In genomic region chr6:133891814-133892443, GRCh38 we compare ENCODE assay signal across 10 cellular contexts. TPM values are rescaled to one million over a fixed set of nuclear protein-coding genes. Genes with fewer than 3 reads are reported as not detected.
DNase-seq lines count a peak whose midpoint lies in the region; ATAC-seq and TF ChIP-seq lines count a peak whose summit lies in the region.
"Had no signal": no experiment of that assay in that cellular context is flagged by ENCODE, and none has a peak within 500 bp of the region (broad histone marks: within the 10 kb centered on the region; RNA-seq: fewer than 3 reads in every experiment).

No MANE protein-coding gene starts in this region.

- in situ Hi-C loops in brain microvascular endothelial cell (cut with HindIII; ENCODE audit: low pct_ligation_motif_present, low sequenced_read_pairs) = no loop called here
- in situ Hi-C loops in transverse colon (cut with MboI; ENCODE audit: low pct_ligation_motif_present in 1 of 4, low pct_unique_long_range_greater_than_20kb in 1 of 4, low sequenced_read_pairs in 3 of 4) = no loop called here

- H3K27me3 ChIP-seq in brain microvascular endothelial cell (replicated peaks) = peaks cover 59% of the 10 kb centered on the region
- H3K27me3 ChIP-seq in transverse colon = peaks cover 98% of the 10 kb centered on the region

- H3K9me3 ChIP-seq in mesodermal cell (ENCODE audit: control insufficient read depth, low read length) = no peaks in the 10 kb centered on the region
- no peaks in the 10 kb centered on the region for H3K9me3 ChIP-seq in transverse colon

- no peak for TF ChIP-seq EP300 in transverse colon (IDR thresholded peaks at IDR 0.05; ENCODE audit: low read depth)

- H3K27ac Mint-ChIP-seq in activated naive CD4-positive, alpha-beta T cell treated with anti-CD3 and anti-CD28 coated beads for 36 hours = no peak overlapping the region
- no peak overlapping the region for H3K27ac Mint-ChIP-seq in activated naive CD4-positive, alpha-beta T cell treated with anti-CD3 and anti-CD28 coated beads, Interleukin-2, amount 50 U/mL, for 72 hours

- H3K36me3 ChIP-seq in brain microvascular endothelial cell (replicated peaks) = no peaks in the 10 kb centered on the region
- H3K36me3 ChIP-seq in mesodermal cell (ENCODE audit: control insufficient read depth, insufficient read depth, low read length) = no peaks in the 10 kb centered on the region
- no peaks in the 10 kb centered on the region for H3K36me3 ChIP-seq in transverse colon

- ATAC-seq in activated naive CD4-positive, alpha-beta T cell treated with anti-CD3 and anti-CD28 coated beads, Interleukin-2, amount 50 U/mL, for 72 hours = no peak
- no peak for ATAC-seq in GM21717 (IDR thresholded peaks at IDR 0.05; ENCODE audit: unreplicated experiment)

- no peak for TF ChIP-seq POLR2A in transverse colon (IDR thresholded peaks at IDR 0.05)

- H3K4me1 ChIP-seq in mesodermal cell (ENCODE audit: control insufficient read depth, insufficient read depth, low read length, poor library complexity, severe bottlenecking) (peaks cover 12% of the 10 kb centered on the region), transverse colon (peaks cover 0 to 49% (median 14%) of the 10 kb centered on the region in 4 donors)

- DNase-seq in activated naive CD4-positive, alpha-beta T cell treated with anti-CD3 and anti-CD28 coated beads for 36 hours = no peak
- DNase-seq in activated naive CD4-positive, alpha-beta T cell treated with anti-CD3 and anti-CD28 coated beads, Interleukin-2, amount 50 U/mL, for 72 hours (ENCODE audit: low spot score in 2 of 2) = no peak
- DNase-seq in brain microvascular endothelial cell (no peak), transverse colon (no peak), NCI-H187 (lab: John Stamatoyannopoulos, UW) (no peak)
- no peak for DNase-seq in stimulated activated CD8-positive, alpha-beta memory T cell treated with anti-CD3 and anti-CD28 coated beads, Interleukin-4, amount 100 ng/mL, for 48 hours

- peaks cover 43% of the 10 kb centered on the region for H3K4me1 Mint-ChIP-seq in activated naive CD4-positive, alpha-beta T cell treated with anti-CD3 and anti-CD28 coated beads for 36 hours (ENCODE audit: low read depth)

- no peaks in the 10 kb centered on the region for H3K9me3 Mint-ChIP-seq in activated naive CD4-positive, alpha-beta T cell treated with anti-CD3 and anti-CD28 coated beads for 36 hours
- H3K9me3 Mint-ChIP-seq in activated naive CD4-positive, alpha-beta T cell treated with anti-CD3 and anti-CD28 coated beads, Interleukin-2, amount 50 U/mL, for 72 hours = no peaks in the 10 kb centered on the region

- H3K4me3 Mint-ChIP-seq in activated naive CD4-positive, alpha-beta T cell treated with anti-CD3 and anti-CD28 coated beads for 36 hours = peak overlapping the region; percentile 39

- H3K27ac ChIP-seq in brain microvascular endothelial cell = no peak overlapping the region
- no peak overlapping the region for H3K27ac ChIP-seq in mesodermal cell (ENCODE audit: low read depth, low read length, severe bottlenecking)
- peak overlapping the region; percentile 81 to 85 (median 82) for H3K27ac ChIP-seq in transverse colon
- H3K27ac ChIP-seq: C4-2B had no signal

- no peaks in the 10 kb centered on the region for H3K36me3 Mint-ChIP-seq in activated naive CD4-positive, alpha-beta T cell treated with anti-CD3 and anti-CD28 coated beads for 36 hours (ENCODE audit: low read depth)
- peaks cover 0 to 20% of the 10 kb centered on the region in 2 donors for H3K36me3 Mint-ChIP-seq in activated naive CD4-positive, alpha-beta T cell treated with anti-CD3 and anti-CD28 coated beads, Interleukin-2, amount 50 U/mL, for 72 hours

- TF ChIP-seq CTCF in brain microvascular endothelial cell (IDR thresholded peaks at IDR 0.05; ENCODE audit: low read depth, low read length, missing control alignments) (no peak), transverse colon (IDR thresholded peaks at IDR 0.05) (no peak)

- CTCF ChIA-PET in activated naive CD4-positive, alpha-beta T cell treated with anti-CD3 and anti-CD28 coated beads for 36 hours (lab: Charles Lee) = interaction anchor here (1.3 kb wide), 1 partner anchor 54 kb away, joined by 7 read pairs; no protein-coding TSS in a partner anchor

- intact Hi-C loops in activated naive CD4-positive, alpha-beta T cell treated with anti-CD3 and anti-CD28 coated beads for 36 hours (cut with micrococcal nuclease) = loop anchor here (2.0 to 5.0 kb wide), 2 partner anchors 37 to 650 kb away; partner anchors contain the start of gene EYA4
- intact Hi-C loops in transverse colon (cut with DNase I; ENCODE audit: low total_unique reads) = no loop called here

- WGBS in mesodermal cell (ENCODE audit: insufficient coverage in 2 of 2), 2 experiments = 0 to 3% methylated on average over 6 to 12 of the region's 14 CpGs
- WGBS in transverse colon (ENCODE audit: low coverage in 1 of 2), 2 donors = 4% methylated on average over 11 to 14 of the region's 14 CpGs

- H3K4me3 ChIP-seq in brain microvascular endothelial cell (ENCODE audit: low read depth, low read length) = peak overlapping the region; percentile 79
- peak overlapping the region; percentile 54 for H3K4me3 ChIP-seq in mesodermal cell (ENCODE audit: extremely low read depth, insufficient read depth, low read length, poor library complexity, severe bottlenecking)
- H3K4me3 ChIP-seq in transverse colon = peak overlapping the region in 3 of 4 donors; percentile 20 to 57 (median 31)

- H3K27me3 Mint-ChIP-seq in activated naive CD4-positive, alpha-beta T cell treated with anti-CD3 and anti-CD28 coated beads for 36 hours (ENCODE audit: low read depth) = peaks cover 89% of the 10 kb centered on the region

RNA-seq across cellular contexts. Expression of gene TCF21, which starts 3.0 kb away (rescaled TPM):
- total RNA-seq in activated naive CD4-positive, alpha-beta T cell treated with anti-CD3 and anti-CD28 coated beads for 36 hours = not detected
- not detected for total RNA-seq in activated naive CD4-positive, alpha-beta T cell treated with anti-CD3 and anti-CD28 coated beads, Interleukin-2, amount 50 U/mL, for 72 hours
- polyA plus RNA-seq in mesodermal cell (2013, experiment 1 of 2) = 9.1 TPM
- 9.4 TPM for polyA plus RNA-seq in mesodermal cell (2013, experiment 2 of 2)
- total RNA-seq in transverse colon = 10 to 100 TPM in 2 of 4 donors, 1 to 10 TPM in 2; 6.0 to 13.0 (median 8.9) TPM
- polyA plus RNA-seq: keratinocyte had no signal

Comparison
In these comparisons a context has a peak if more than half of its experiments do, and no peak if none do; other contexts are left out.
1. H3K27ac ChIP-seq: peak in transverse colon (4 of 4); none in brain microvascular endothelial cell (single experiment) and mesodermal cell (single experiment).
2. RNA of gene TCF21, which starts 3.0 kb away (total RNA-seq): 6.0 to 13.0 TPM in transverse colon; not detected in activated naive CD4-positive, alpha-beta T cell treated with anti-CD3 and anti-CD28 coated beads for 36 hours and not detected in activated naive CD4-positive, alpha-beta T cell treated with anti-CD3 and anti-CD28 coated beads, Interleukin-2, amount 50 U/mL, for 72 hours; every median in the first group is over 4 times any median in the second.
3. Peak in every context shown above with its lines, with median percentiles within 50 percentile points of each other: H3K4me3 ChIP-seq.